7 cellular contexts compared by ENCODE assay signal in genomic region chr1:51990478-51990965, GRCh38. TPM values are rescaled to one million over a fixed set of nuclear protein-coding genes. Genes with fewer than 3 reads are reported as not detected.
DNase-seq lines count a peak whose midpoint lies in the region; ATAC-seq and TF ChIP-seq lines count a peak whose summit lies in the region.

A gene with protein sequence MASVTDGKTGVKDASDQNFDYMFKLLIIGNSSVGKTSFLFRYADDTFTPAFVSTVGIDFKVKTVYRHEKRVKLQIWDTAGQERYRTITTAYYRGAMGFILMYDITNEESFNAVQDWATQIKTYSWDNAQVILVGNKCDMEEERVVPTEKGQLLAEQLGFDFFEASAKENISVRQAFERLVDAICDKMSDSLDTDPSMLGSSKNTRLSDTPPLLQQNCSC (minus strand): TSS chr1:51990700. CDS start chr1:51977117, 13,583 bp downstream.

- H3K27me3 Mint-ChIP-seq in natural killer cell (ENCODE audit: low read depth in 2 of 2), result peaks cover 40% of the 10 kb centered on the region in 2 donors

- H3K27ac Mint-ChIP-seq in natural killer cell, result no peak within 1 kb of the TSS

- intact Hi-C loops in natural killer cell (cut with micrococcal nuclease), result no loop called here

- peak; percentile 53 for ATAC-seq in GM18520 (IDR thresholded peaks at IDR 0.05; ENCODE audit: unreplicated experiment)
- peak; percentile 76 for ATAC-seq in HG03196 (IDR thresholded peaks at IDR 0.05; ENCODE audit: unreplicated experiment)
- peak; percentile 74 to 93 (median 90) for ATAC-seq in natural killer cell

- no peak for TF ChIP-seq CTCF in natural killer cell (IDR thresholded peaks at IDR 0.05)

- peak within 1 kb of the TSS; percentile 91 for H3K4me3 Mint-ChIP-seq in natural killer cell

- H3K4me1 Mint-ChIP-seq in natural killer cell, result peaks cover 11 to 23% of the 10 kb centered on the region in 2 donors

- H3K9me3 Mint-ChIP-seq in natural killer cell, result no peaks in the 10 kb centered on the region

- H3K36me3 Mint-ChIP-seq in natural killer cell, result no peaks in the 10 kb centered on the region

- DNase-seq in NCI-H748 treated with DMSO at 0.1 percent for 48 hours (lab: John Stamatoyannopoulos, UW), result peak; percentile 60
- peak; percentile 92 for DNase-seq in activated CD8-positive, alpha-beta memory T cell treated with anti-CD3 and anti-CD28 coated beads, Interleukin-2, amount 50 U/mL, for 4 hours
- DNase-seq in erythroblast (lab: John Stamatoyannopoulos, UW), result peak; percentile 39 to 63
- peak; percentile 56 for DNase-seq in natural killer cell
- DNase-seq in stimulated activated naive CD4-positive, alpha-beta T cell treated with Interleukin-2 at 50 U/mL for 16 hours (lab: John Stamatoyannopoulos, UW), result peak; percentile 65

- TF ChIP-seq POLR2A in erythroblast (IDR thresholded peaks at IDR 0.05; ENCODE audit: low read length), result no peak

RNA-seq across cellular contexts. Expression of the gene that starts here (rescaled TPM):
- total RNA-seq in natural killer cell, result under 1 TPM in 1 of 3 donors, not detected in 2; 0.03 TPM

Comparison
In these comparisons a context has a peak if more than half of its experiments do, and no peak if none do; other contexts are left out.
1. Peak in every context shown above with its lines: DNase-seq and ATAC-seq.
2. Peak in DNase-seq and ATAC-seq in natural killer cell; RNA of the gene not detected or under 1 TPM.